8 cellular contexts compared by ENCODE assay signal in genomic region chr20:62025832-62026563, GRCh38. TPM values are rescaled to one million over a fixed set of nuclear protein-coding genes. Genes with fewer than 3 reads are reported as not detected.
DNase-seq lines count a peak whose midpoint lies in the region; ATAC-seq, FAIRE-seq and TF ChIP-seq lines count a peak whose summit lies in the region.

No MANE protein-coding gene starts in this region.

- FAIRE-seq in RCC 7860 (lab: Jason Lieb, UNC) = no peak

- H3K4me3 ChIP-seq in HFF-Myc (replicated peaks; ENCODE audit: low read depth, low read length) (0 out of 2 replicates have a peak overlapping the region, but pooled peaks have one; percentile 2), iPS-20b (ENCODE audit: low read length) (no peak overlapping the region), stomach smooth muscle (ENCODE audit: low read length in 2 of 2) (peak overlapping the region in 1 of 2 donors; percentile 57), Peyer's patch (no peak overlapping the region)

- no peaks in the 10 kb centered on the region for H3K27me3 ChIP-seq in iPS-20b (ENCODE audit: insufficient read depth, low read length)
- no peaks in the 10 kb centered on the region for H3K27me3 ChIP-seq in stomach smooth muscle (ENCODE audit: control insufficient read depth in 1 of 2, insufficient read depth in 2 of 2, low read length in 2 of 2)
- no peaks in the 10 kb centered on the region for H3K27me3 ChIP-seq in Peyer's patch

- H3K9me3 ChIP-seq in iPS-20b (ENCODE audit: insufficient read depth, low read depth, low read length) (no peaks in the 10 kb centered on the region), stomach smooth muscle (ENCODE audit: control insufficient read depth in 2 of 2, low read length in 2 of 2) (no peaks in the 10 kb centered on the region), Peyer's patch (no peaks in the 10 kb centered on the region)

- H3K9me3 Mint-ChIP-seq in activated naive CD4-positive, alpha-beta T cell treated with anti-CD3 and anti-CD28 coated beads, Interleukin-2, amount 50 U/mL, for 72 hours = no peaks in the 10 kb centered on the region

- DNase-seq in HFF-Myc (ENCODE audit: extremely low read depth, low read depth) (peak; percentile 56), RPMI8226 (no peak), Peyer's patch (no peak), RCC 7860 (ENCODE audit: low spot score) (no peak)
- DNase-seq in activated naive CD4-positive, alpha-beta T cell treated with anti-CD3 and anti-CD28 coated beads, Interleukin-2, amount 50 U/mL, for 72 hours (ENCODE audit: low spot score in 2 of 2) = peak in 1 of 2 donors; percentile 16

- H3K9ac ChIP-seq in iPS-20b (ENCODE audit: low read depth, low read length) (peak overlapping the region; percentile 21; the same call in 1 of the 2 replicates), stomach smooth muscle (ENCODE audit: low read length in 2 of 2) (peak overlapping the region; percentile 46 to 60)

- TF ChIP-seq POLR2A in Peyer's patch (IDR thresholded peaks at IDR 0.05) = no peak

- peaks cover 0 to 5% of the 10 kb centered on the region in 2 donors for H3K36me3 Mint-ChIP-seq in activated naive CD4-positive, alpha-beta T cell treated with anti-CD3 and anti-CD28 coated beads, Interleukin-2, amount 50 U/mL, for 72 hours

- ATAC-seq in activated naive CD4-positive, alpha-beta T cell treated with anti-CD3 and anti-CD28 coated beads, Interleukin-2, amount 50 U/mL, for 72 hours = peak; percentile 71 to 74
- ATAC-seq in HG02798 (IDR thresholded peaks at IDR 0.05; ENCODE audit: poor library complexity, unreplicated experiment) = no peak

- TF ChIP-seq CTCF in HFF-Myc (IDR thresholded peaks at IDR 0.05; ENCODE audit: low read depth, low read length, missing control alignments) = peak; percentile 77
- TF ChIP-seq CTCF in Peyer's patch (IDR thresholded peaks at IDR 0.05) = peak in 2 of 6 experiments; percentile 12 to 23

- H3K27ac ChIP-seq in iPS-20b (ENCODE audit: low read length) = no peak overlapping the region
- H3K27ac ChIP-seq in stomach smooth muscle (ENCODE audit: low read length) = no peak overlapping the region
- H3K27ac ChIP-seq in Peyer's patch = no peak overlapping the region

- H3K27ac Mint-ChIP-seq in activated naive CD4-positive, alpha-beta T cell treated with anti-CD3 and anti-CD28 coated beads, Interleukin-2, amount 50 U/mL, for 72 hours = peak overlapping the region; percentile 38 to 42

- H3K36me3 ChIP-seq in iPS-20b (ENCODE audit: insufficient read depth, low read depth, low read length) (no peaks in the 10 kb centered on the region), stomach smooth muscle (ENCODE audit: control insufficient read depth in 2 of 2, insufficient read depth in 2 of 2, low read length in 2 of 2) (no peaks in the 10 kb centered on the region), Peyer's patch (no peaks in the 10 kb centered on the region)

- H3K4me1 ChIP-seq in iPS-20b (ENCODE audit: insufficient read depth, low read length) = peaks cover 19% of the 10 kb centered on the region; the same call in 1 of the 2 replicates
- H3K4me1 ChIP-seq in stomach smooth muscle (ENCODE audit: control insufficient read depth, insufficient read depth, low read length) = peaks cover 33% of the 10 kb centered on the region
- H3K4me1 ChIP-seq in Peyer's patch = peaks cover 0 to 16% (median 5%) of the 10 kb centered on the region in 4 donors

RNA-seq across cellular contexts. Expression of gene TAF4, which starts 39.7 kb away (rescaled TPM):
- 10 to 100 TPM; 16.3 to 22.0 TPM for total RNA-seq in activated naive CD4-positive, alpha-beta T cell treated with anti-CD3 and anti-CD28 coated beads, Interleukin-2, amount 50 U/mL, for 72 hours
- total RNA-seq in Peyer's patch = 10 to 100 TPM; 18.9 to 93.5 (median 31.0) TPM
